8 cellular contexts compared by ENCODE assay signal in the genomic region with DNA sequence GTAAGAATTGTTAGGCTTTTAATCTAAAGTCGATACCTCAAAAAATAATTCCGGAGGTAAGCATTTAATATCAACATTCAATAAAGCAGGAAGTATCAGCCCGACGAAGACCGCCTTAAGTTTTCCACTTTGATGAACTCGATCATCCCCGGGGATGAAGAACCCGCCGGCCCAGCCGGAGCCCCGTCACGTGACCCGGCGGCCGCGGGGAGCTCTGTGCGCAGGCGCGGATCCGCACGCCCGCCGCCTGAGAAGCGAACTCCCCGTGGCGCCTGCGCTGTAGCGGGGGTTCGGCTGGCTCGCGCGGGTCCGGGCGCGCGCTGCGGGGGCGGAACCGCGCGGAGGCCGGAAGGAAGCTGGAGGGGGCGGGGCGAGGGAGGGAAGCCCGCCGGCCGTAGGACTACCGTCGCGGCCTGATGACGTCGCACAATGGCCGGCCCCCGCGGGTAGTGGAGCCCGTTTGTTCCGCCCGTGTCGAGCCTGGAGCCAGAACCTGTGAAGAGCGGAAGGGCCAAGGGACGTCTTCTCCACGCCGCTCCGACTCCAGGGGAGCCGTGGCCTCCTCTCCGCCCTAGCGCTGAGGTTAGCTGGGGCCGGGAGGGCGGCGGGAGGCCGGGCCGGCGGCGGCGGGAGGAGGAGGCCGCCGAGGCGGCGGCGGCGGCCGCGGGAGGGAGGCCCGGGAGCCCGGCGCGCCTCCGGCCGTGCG. TPM values are rescaled to one million over a fixed set of nuclear protein-coding genes. Genes with fewer than 3 reads are reported as not detected.
DNase-seq lines count a peak whose midpoint lies in the region; ATAC-seq, FAIRE-seq and TF ChIP-seq lines count a peak whose summit lies in the region.

A gene (plus strand): TSS at position 419 of the 706 bp plus-strand sequence. CDS start 6,721 bp downstream, outside the sequence.

- no peaks in the 10 kb centered on the region for H3K9me3 Mint-ChIP-seq in T-helper 1 cell treated with Interleukin-12 subunit alpha and Interleukin-12 subunit beta and Interleukin-4 antibody, amounts not matched to agents 30 μg/mL and 1 μg/mL, for 36 hours
- H3K9me3 Mint-ChIP-seq in progenitor cell of endocrine pancreas (ENCODE audit: low read depth) = no peaks in the 10 kb centered on the region

- peak; percentile 64 for ATAC-seq in HG02884 (IDR thresholded peaks at IDR 0.05; ENCODE audit: unreplicated experiment)

- TF ChIP-seq CTCF in left ventricle myocardium inferior (IDR thresholded peaks at IDR 0.05; ENCODE audit: borderline replicate concordance) (no peak), progenitor cell of endocrine pancreas (IDR thresholded peaks at IDR 0.05; ENCODE audit: unreplicated experiment) (no peak)

- DNase-seq in GM12892 (ENCODE audit: insufficient read length) (peak; percentile 99), NCI-H1694 treated with DMSO at 0.1 percent for 48 hours (lab: John Stamatoyannopoulos, UW) (peak; percentile 81), amniotic stem cell (lab: John Stamatoyannopoulos, UW) (peak; percentile 93), left ventricle myocardium inferior (peak; percentile 98), progenitor cell of endocrine pancreas (ENCODE audit: low spot score, unreplicated experiment) (peak; percentile 98), ureter (ENCODE audit: low spot score) (peak; percentile 96)

- H3K27ac ChIP-seq in left ventricle myocardium inferior (replicated peaks) = peak within 1 kb of the TSS; percentile 90

- peak; percentile 96 for FAIRE-seq in GM12892 (lab: Jason Lieb, UNC)

- peak within 1 kb of the TSS; percentile 80 for H3K27ac Mint-ChIP-seq in T-helper 1 cell treated with Interleukin-12 subunit alpha and Interleukin-12 subunit beta and Interleukin-4 antibody, amounts not matched to agents 30 μg/mL and 1 μg/mL, for 36 hours
- peak within 1 kb of the TSS; percentile 93 for H3K27ac Mint-ChIP-seq in progenitor cell of endocrine pancreas

- peaks cover 5% of the 10 kb centered on the region for H3K36me3 Mint-ChIP-seq in T-helper 1 cell treated with Interleukin-12 subunit alpha and Interleukin-12 subunit beta and Interleukin-4 antibody, amounts not matched to agents 30 μg/mL and 1 μg/mL, for 36 hours (ENCODE audit: low read depth)
- H3K36me3 Mint-ChIP-seq in progenitor cell of endocrine pancreas (ENCODE audit: insufficient read depth) = peaks cover 3% of the 10 kb centered on the region

- intact Hi-C loops in left ventricle myocardium inferior (cut with micrococcal nuclease) = loop anchor here (10.0 kb wide), 1 partner anchor 125 kb away; no protein-coding TSS in a partner anchor

- H3K36me3 ChIP-seq in left ventricle myocardium inferior = peaks cover 22% of the 10 kb centered on the region

- no peaks in the 10 kb centered on the region for H3K27me3 Mint-ChIP-seq in T-helper 1 cell treated with Interleukin-12 subunit alpha and Interleukin-12 subunit beta and Interleukin-4 antibody, amounts not matched to agents 30 μg/mL and 1 μg/mL, for 36 hours (ENCODE audit: low read depth)
- peaks cover 3% of the 10 kb centered on the region for H3K27me3 Mint-ChIP-seq in progenitor cell of endocrine pancreas

- peak within 1 kb of the TSS; percentile 99 for H3K4me3 ChIP-seq in left ventricle myocardium inferior

- no peaks in the 10 kb centered on the region for H3K27me3 ChIP-seq in left ventricle myocardium inferior (ENCODE audit: low read depth)

- no peaks in the 10 kb centered on the region for H3K9me3 ChIP-seq in left ventricle myocardium inferior (replicated peaks)

- H3K4me3 Mint-ChIP-seq in T-helper 1 cell treated with Interleukin-12 subunit alpha and Interleukin-12 subunit beta and Interleukin-4 antibody, amounts not matched to agents 30 μg/mL and 1 μg/mL, for 36 hours = peak within 1 kb of the TSS; percentile 87
- peak within 1 kb of the TSS; percentile 83 for H3K4me3 Mint-ChIP-seq in progenitor cell of endocrine pancreas (ENCODE audit: low read depth)

- peak; percentile 85 for TF ChIP-seq POLR2A in GM12892 (IDR thresholded peaks at IDR 0.05; ENCODE audit: low read depth, low read length)

- H3K4me1 Mint-ChIP-seq in T-helper 1 cell treated with Interleukin-12 subunit alpha and Interleukin-12 subunit beta and Interleukin-4 antibody, amounts not matched to agents 30 μg/mL and 1 μg/mL, for 36 hours (ENCODE audit: low read depth) = peaks cover 20% of the 10 kb centered on the region
- H3K4me1 Mint-ChIP-seq in progenitor cell of endocrine pancreas (ENCODE audit: low read depth) = peaks cover 11% of the 10 kb centered on the region

- peaks cover 33% of the 10 kb centered on the region for H3K4me1 ChIP-seq in left ventricle myocardium inferior

RNA-seq across cellular contexts. Expression of the gene that starts here (rescaled TPM):
- 17.9 TPM for polyA plus RNA-seq in GM12892 (2012; ENCODE audit: missing spikeins)
- total RNA-seq in left ventricle myocardium inferior (21.3 TPM), progenitor cell of endocrine pancreas (67.5 and 70.7 TPM in 2 replicates), ureter (47.3 TPM)

Comparison
In these comparisons a context has a peak if more than half of its experiments do, and no peak if none do; other contexts are left out.
1. Peak in every context shown above with its lines: DNase-seq, ATAC-seq, H3K4me3 ChIP-seq and H3K27ac ChIP-seq.